In the genomic region with DNA sequence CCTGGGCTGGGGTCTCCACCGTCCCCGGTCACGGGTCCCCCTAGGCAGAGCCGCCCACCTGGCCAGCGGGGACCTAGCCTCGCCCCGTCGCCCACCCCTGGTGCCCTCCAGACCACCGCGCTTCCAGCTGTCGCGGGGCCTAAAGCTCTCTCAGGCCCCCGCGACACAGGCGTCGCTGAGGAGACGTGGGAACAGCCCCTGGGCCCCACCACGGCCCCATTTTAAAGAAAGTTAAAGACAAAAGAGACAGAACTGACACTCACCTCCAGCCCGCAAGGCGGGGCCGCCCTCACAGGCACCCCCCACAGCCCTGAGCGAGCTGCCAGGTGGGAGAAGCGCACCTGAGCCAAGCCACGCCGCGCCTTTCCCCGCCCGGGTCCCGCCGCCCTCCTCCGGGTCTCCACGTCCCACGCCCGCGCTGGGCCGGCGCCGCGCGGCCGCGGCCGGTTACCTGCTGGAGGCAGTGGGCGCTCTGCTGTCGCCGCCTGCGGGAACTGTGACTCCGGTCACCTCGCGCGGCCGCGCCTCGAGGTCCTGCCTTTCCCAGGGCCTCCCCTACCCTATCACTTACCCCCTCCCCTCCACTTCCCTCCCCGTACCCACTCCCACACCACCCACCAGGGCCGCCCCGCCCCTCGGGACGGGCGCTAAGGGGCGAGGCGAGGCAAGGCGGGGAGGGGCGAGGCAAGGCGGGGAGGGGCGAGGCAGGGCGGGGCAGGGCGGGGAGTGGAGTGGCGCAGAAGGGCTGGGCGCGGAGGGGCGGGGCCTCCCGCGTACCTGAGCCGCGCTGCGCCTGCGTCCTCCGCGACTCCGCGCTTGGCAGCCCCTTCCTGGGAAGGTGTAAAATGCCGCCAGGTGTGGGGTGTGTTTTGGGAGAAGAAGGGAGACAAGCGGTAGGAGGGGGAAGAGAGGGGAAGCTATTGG, we compare ENCODE assay signal across 1 cellular context.
TF ChIP-seq lines count a peak whose summit lies in the region.

No MANE protein-coding gene starts in this region.

TF ChIP-seq in K562, 482 proteins besides CTCF, POLR2A, EP300 and RAD21 (continued from another document and continues in another):
- TF ChIP-seq CREB3L1 (IDR thresholded peaks at IDR 0.05; ENCODE audit: borderline replicate concordance, low read depth) (no peak), ZNF324 (CRISPR knock-in tag; IDR thresholded peaks at IDR 0.05) (no peak), POLR3A (IDR thresholded peaks at IDR 0.05; ENCODE audit: borderline replicate concordance, extremely low read depth, insufficient read depth, insufficient read length) (no peak), ZBTB7A (IDR thresholded peaks at IDR 0.05; ENCODE audit: borderline replicate concordance, control insufficient read depth, low read depth, low read length) (peak; percentile 61; the same call in 1 of the 2 replicates), CCNT2 (IDR thresholded peaks at IDR 0.05; ENCODE audit: borderline replicate concordance, extremely low read depth, insufficient read length, low read depth, low read length) (peak; percentile 21), MEIS2 (IDR thresholded peaks at IDR 0.05; ENCODE audit: partially characterized antibody) (no peak), SAFB (IDR thresholded peaks at IDR 0.05; ENCODE audit: borderline replicate concordance, low read depth, low read length) (peak; percentile 55; the same call in 1 of the 2 replicates), EGR1 (conservative IDR thresholded peaks at IDR 0.05) (peak; percentile 64), ZNF24 (IDR thresholded peaks at IDR 0.05) (no peak), MAX (CRISPR knock-in tag; IDR thresholded peaks at IDR 0.05) (no peak), ZNF224 (CRISPR knock-in tag; IDR thresholded peaks at IDR 0.05) (no peak), POLR2G (IDR thresholded peaks at IDR 0.05; ENCODE audit: low read depth, low read length) (peak; percentile 71), JUN (IDR thresholded peaks at IDR 0.05; ENCODE audit: borderline replicate concordance, low read depth, low read length) (no peak), JUN (CRISPR knock-in tag; IDR thresholded peaks at IDR 0.05; ENCODE audit: borderline replicate concordance) (no peak), TRIM25 (IDR thresholded peaks at IDR 0.05; ENCODE audit: borderline replicate concordance) (no peak), BDP1 (IDR thresholded peaks at IDR 0.05; ENCODE audit: insufficient read depth, insufficient read length) (no peak), ZNF277 (CRISPR knock-in tag; IDR thresholded peaks at IDR 0.05; ENCODE audit: borderline replicate concordance) (no peak), ZNF655 (CRISPR knock-in tag; IDR thresholded peaks at IDR 0.05) (no peak), CGGBP1 (CRISPR knock-in tag; IDR thresholded peaks at IDR 0.05) (no peak), ZNF217 (CRISPR knock-in tag; IDR thresholded peaks at IDR 0.05) (no peak), ZBTB8A (IDR thresholded peaks at IDR 0.05; ENCODE audit: partially characterized antibody) (no peak), SP1 (CRISPR knock-in tag; IDR thresholded peaks at IDR 0.05) (peak; percentile 28; the same call in 1 of the 2 replicates), CAMTA2 (CRISPR knock-in tag; conservative IDR thresholded peaks at IDR 0.05) (no peak), CCAR2 (IDR thresholded peaks at IDR 0.05; ENCODE audit: low read depth, low read length) (no peak), NRF1 (conservative IDR thresholded peaks at IDR 0.05 in 1 of 2, IDR thresholded peaks at IDR 0.05 in 1 of 2) (peak; percentile 85 to 88), NUFIP1 (IDR thresholded peaks at IDR 0.05; ENCODE audit: partially characterized antibody) (no peak), ZNF507 (tag; conservative IDR thresholded peaks at IDR 0.05) (no peak), ZNF134 (CRISPR knock-in tag; conservative IDR thresholded peaks at IDR 0.05) (no peak), TOE1 (IDR thresholded peaks at IDR 0.05; ENCODE audit: borderline replicate concordance) (no peak), TOE1 (CRISPR knock-in tag; IDR thresholded peaks at IDR 0.05; ENCODE audit: borderline replicate concordance, low read depth) (no peak), SMARCB1 (IDR thresholded peaks at IDR 0.05; ENCODE audit: insufficient read length, low read depth) (no peak), PHF8 (IDR thresholded peaks at IDR 0.05; ENCODE audit: borderline replicate concordance, low read length) (peak; percentile 13; the same call in 1 of the 2 replicates), ZFPM2 (CRISPR knock-in tag; IDR thresholded peaks at IDR 0.05) (no peak), CBFB (CRISPR knock-in tag; IDR thresholded peaks at IDR 0.05) (no peak)
- TF ChIP-seq, protein P1, sequence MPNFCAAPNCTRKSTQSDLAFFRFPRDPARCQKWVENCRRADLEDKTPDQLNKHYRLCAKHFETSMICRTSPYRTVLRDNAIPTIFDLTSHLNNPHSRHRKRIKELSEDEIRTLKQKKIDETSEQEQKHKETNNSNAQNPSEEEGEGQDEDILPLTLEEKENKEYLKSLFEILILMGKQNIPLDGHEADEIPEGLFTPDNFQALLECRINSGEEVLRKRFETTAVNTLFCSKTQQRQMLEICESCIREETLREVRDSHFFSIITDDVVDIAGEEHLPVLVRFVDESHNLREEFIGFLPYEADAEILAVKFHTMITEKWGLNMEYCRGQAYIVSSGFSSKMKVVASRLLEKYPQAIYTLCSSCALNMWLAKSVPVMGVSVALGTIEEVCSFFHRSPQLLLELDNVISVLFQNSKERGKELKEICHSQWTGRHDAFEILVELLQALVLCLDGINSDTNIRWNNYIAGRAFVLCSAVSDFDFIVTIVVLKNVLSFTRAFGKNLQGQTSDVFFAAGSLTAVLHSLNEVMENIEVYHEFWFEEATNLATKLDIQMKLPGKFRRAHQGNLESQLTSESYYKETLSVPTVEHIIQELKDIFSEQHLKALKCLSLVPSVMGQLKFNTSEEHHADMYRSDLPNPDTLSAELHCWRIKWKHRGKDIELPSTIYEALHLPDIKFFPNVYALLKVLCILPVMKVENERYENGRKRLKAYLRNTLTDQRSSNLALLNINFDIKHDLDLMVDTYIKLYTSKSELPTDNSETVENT (CRISPR knock-in tag; IDR thresholded peaks at IDR 0.05) = no peak
- TF ChIP-seq, protein P2, sequence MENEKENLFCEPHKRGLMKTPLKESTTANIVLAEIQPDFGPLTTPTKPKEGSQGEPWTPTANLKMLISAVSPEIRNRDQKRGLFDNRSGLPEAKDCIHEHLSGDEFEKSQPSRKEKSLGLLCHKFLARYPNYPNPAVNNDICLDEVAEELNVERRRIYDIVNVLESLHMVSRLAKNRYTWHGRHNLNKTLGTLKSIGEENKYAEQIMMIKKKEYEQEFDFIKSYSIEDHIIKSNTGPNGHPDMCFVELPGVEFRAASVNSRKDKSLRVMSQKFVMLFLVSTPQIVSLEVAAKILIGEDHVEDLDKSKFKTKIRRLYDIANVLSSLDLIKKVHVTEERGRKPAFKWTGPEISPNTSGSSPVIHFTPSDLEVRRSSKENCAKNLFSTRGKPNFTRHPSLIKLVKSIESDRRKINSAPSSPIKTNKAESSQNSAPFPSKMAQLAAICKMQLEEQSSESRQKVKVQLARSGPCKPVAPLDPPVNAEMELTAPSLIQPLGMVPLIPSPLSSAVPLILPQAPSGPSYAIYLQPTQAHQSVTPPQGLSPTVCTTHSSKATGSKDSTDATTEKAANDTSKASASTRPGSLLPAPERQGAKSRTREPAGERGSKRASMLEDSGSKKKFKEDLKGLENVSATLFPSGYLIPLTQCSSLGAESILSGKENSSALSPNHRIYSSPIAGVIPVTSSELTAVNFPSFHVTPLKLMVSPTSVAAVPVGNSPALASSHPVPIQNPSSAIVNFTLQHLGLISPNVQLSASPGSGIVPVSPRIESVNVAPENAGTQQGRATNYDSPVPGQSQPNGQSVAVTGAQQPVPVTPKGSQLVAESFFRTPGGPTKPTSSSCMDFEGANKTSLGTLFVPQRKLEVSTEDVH (IDR thresholded peaks at IDR 0.05; ENCODE audit: low read depth, partially characterized antibody) = no peak
- TF ChIP-seq, protein P3, sequence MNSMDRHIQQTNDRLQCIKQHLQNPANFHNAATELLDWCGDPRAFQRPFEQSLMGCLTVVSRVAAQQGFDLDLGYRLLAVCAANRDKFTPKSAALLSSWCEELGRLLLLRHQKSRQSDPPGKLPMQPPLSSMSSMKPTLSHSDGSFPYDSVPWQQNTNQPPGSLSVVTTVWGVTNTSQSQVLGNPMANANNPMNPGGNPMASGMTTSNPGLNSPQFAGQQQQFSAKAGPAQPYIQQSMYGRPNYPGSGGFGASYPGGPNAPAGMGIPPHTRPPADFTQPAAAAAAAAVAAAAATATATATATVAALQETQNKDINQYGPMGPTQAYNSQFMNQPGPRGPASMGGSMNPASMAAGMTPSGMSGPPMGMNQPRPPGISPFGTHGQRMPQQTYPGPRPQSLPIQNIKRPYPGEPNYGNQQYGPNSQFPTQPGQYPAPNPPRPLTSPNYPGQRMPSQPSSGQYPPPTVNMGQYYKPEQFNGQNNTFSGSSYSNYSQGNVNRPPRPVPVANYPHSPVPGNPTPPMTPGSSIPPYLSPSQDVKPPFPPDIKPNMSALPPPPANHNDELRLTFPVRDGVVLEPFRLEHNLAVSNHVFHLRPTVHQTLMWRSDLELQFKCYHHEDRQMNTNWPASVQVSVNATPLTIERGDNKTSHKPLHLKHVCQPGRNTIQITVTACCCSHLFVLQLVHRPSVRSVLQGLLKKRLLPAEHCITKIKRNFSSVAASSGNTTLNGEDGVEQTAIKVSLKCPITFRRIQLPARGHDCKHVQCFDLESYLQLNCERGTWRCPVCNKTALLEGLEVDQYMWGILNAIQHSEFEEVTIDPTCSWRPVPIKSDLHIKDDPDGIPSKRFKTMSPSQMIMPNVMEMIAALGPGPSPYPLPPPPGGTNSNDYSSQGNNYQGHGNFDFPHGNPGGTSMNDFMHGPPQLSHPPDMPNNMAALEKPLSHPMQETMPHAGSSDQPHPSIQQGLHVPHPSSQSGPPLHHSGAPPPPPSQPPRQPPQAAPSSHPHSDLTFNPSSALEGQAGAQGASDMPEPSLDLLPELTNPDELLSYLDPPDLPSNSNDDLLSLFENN (IDR thresholded peaks at IDR 0.05; ENCODE audit: low read depth in 2 of 2, low read length in 2 of 2) = no peak
- TF ChIP-seq, protein P4, sequence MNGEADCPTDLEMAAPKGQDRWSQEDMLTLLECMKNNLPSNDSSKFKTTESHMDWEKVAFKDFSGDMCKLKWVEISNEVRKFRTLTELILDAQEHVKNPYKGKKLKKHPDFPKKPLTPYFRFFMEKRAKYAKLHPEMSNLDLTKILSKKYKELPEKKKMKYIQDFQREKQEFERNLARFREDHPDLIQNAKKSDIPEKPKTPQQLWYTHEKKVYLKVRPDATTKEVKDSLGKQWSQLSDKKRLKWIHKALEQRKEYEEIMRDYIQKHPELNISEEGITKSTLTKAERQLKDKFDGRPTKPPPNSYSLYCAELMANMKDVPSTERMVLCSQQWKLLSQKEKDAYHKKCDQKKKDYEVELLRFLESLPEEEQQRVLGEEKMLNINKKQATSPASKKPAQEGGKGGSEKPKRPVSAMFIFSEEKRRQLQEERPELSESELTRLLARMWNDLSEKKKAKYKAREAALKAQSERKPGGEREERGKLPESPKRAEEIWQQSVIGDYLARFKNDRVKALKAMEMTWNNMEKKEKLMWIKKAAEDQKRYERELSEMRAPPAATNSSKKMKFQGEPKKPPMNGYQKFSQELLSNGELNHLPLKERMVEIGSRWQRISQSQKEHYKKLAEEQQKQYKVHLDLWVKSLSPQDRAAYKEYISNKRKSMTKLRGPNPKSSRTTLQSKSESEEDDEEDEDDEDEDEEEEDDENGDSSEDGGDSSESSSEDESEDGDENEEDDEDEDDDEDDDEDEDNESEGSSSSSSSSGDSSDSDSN (IDR thresholded peaks at IDR 0.05; ENCODE audit: borderline replicate concordance in 1 of 2, low read depth in 2 of 2, low read length in 2 of 2) = 0 out of 4 replicates have a peak, but pooled peaks have one; percentile 21 to 29
